ENCODE assay signal across 8 cellular contexts in genomic region chr14:24332094-24332983, GRCh38. TPM values are rescaled to one million over a fixed set of nuclear protein-coding genes. Genes with fewer than 3 reads are reported as not detected.
DNase-seq lines count a peak whose midpoint lies in the region; ATAC-seq and TF ChIP-seq lines count a peak whose summit lies in the region.

No MANE protein-coding gene starts in this region.

- no peaks in the 10 kb centered on the region for H3K27me3 ChIP-seq in BJ (ENCODE audit: control insufficient read depth, insufficient read depth, low read length)

- peaks cover 35% of the 10 kb centered on the region for H3K27me3 Mint-ChIP-seq in activated CD4-positive, alpha-beta memory T cell treated with anti-CD3 and anti-CD28 coated beads, Interleukin-2, amount 10 ng/mL, durations not matched to agents 7 days and 5 days

- peak; percentile 84 for TF ChIP-seq CTCF in BJ (IDR thresholded peaks at IDR 0.05; ENCODE audit: insufficient read depth, low read depth, low read length)

- DNase-seq in BJ (ENCODE audit: low read depth): no peak
- peak; percentile 41 to 80 for DNase-seq in NCI-H526 (lab: John Stamatoyannopoulos, UW)
- peak; percentile 89 for DNase-seq in activated CD4-positive, alpha-beta memory T cell treated with anti-CD3 and anti-CD28 coated beads, Interleukin-2, amount 10 ng/mL, durations not matched to agents 7 days and 5 days
- DNase-seq in effector CD4-positive, alpha-beta T cell: peak; percentile 83
- peak; percentile 64 to 66 for DNase-seq in stimulated activated CD8-positive, alpha-beta memory T cell treated with anti-CD3 and anti-CD28 coated beads, Interleukin-2, amount 100 ng/mL, for 48 hours (ENCODE audit: low read depth in 2 of 2)

- peaks cover 20% of the 10 kb centered on the region for H3K36me3 Mint-ChIP-seq in activated CD4-positive, alpha-beta memory T cell treated with anti-CD3 and anti-CD28 coated beads, Interleukin-2, amount 10 ng/mL, durations not matched to agents 7 days and 5 days (ENCODE audit: low read depth)

- no peak overlapping the region for H3K27ac ChIP-seq in mesodermal cell (ENCODE audit: low read depth, low read length, severe bottlenecking)

- WGBS in mesodermal cell (ENCODE audit: insufficient coverage in 2 of 2), 2 experiments: 9 to 16% methylated on average over 41 to 62 of the region's 62 CpGs

- no peak overlapping the region for H3K4me3 ChIP-seq in BJ (ENCODE audit: low read depth, low read length)
- peak overlapping the region; percentile 26 for H3K4me3 ChIP-seq in mesodermal cell (ENCODE audit: extremely low read depth, insufficient read depth, low read length, poor library complexity, severe bottlenecking)

- peak overlapping the region; percentile 71 for H3K4me3 Mint-ChIP-seq in activated CD4-positive, alpha-beta memory T cell treated with anti-CD3 and anti-CD28 coated beads, Interleukin-2, amount 10 ng/mL, durations not matched to agents 7 days and 5 days

- H3K9me3 Mint-ChIP-seq in activated CD4-positive, alpha-beta memory T cell treated with anti-CD3 and anti-CD28 coated beads, Interleukin-2, amount 10 ng/mL, durations not matched to agents 7 days and 5 days: no peaks in the 10 kb centered on the region

- POLR2A ChIA-PET in BJ (lab: Charles Lee): no interaction called here
- POLR2A ChIA-PET in activated CD4-positive, alpha-beta memory T cell treated with anti-CD3 and anti-CD28 coated beads, Interleukin-2, amount 10 ng/mL, durations not matched to agents 7 days and 5 days (lab: Charles Lee): interaction anchor here (0.5 to 8.4 kb wide), 18 partner anchors 9 to 171 kb away, joined by 3 to 221 read pairs (median 3); partner anchors contain the start of genes CBLN3, KHNYN, LTB4R and LTB4R2

- H3K36me3 ChIP-seq in BJ (ENCODE audit: control insufficient read depth, insufficient read depth, low read length): no peaks in the 10 kb centered on the region; the same call in 1 of the 2 replicates
- H3K36me3 ChIP-seq in mesodermal cell (ENCODE audit: control insufficient read depth, insufficient read depth, low read length): no peaks in the 10 kb centered on the region

- ATAC-seq in GM19025 (IDR thresholded peaks at IDR 0.05; ENCODE audit: low read depth, unreplicated experiment) (peak; percentile 72), HG03196 (IDR thresholded peaks at IDR 0.05; ENCODE audit: unreplicated experiment) (peak; percentile 70)

- H3K9me3 ChIP-seq in mesodermal cell (ENCODE audit: control insufficient read depth, low read length): no peaks in the 10 kb centered on the region

- peaks cover 81% of the 10 kb centered on the region for H3K4me1 Mint-ChIP-seq in activated CD4-positive, alpha-beta memory T cell treated with anti-CD3 and anti-CD28 coated beads, Interleukin-2, amount 10 ng/mL, durations not matched to agents 7 days and 5 days

- H3K4me1 ChIP-seq in mesodermal cell (ENCODE audit: control insufficient read depth, insufficient read depth, low read length, poor library complexity, severe bottlenecking): peaks cover 18% of the 10 kb centered on the region

- H3K27ac Mint-ChIP-seq in activated CD4-positive, alpha-beta memory T cell treated with anti-CD3 and anti-CD28 coated beads, Interleukin-2, amount 10 ng/mL, durations not matched to agents 7 days and 5 days: peak overlapping the region; percentile 61

- CTCF ChIA-PET in BJ (lab: Yijun Ruan, JAX): interaction anchor here (0.6 to 16.8 kb wide), 32 partner anchors 8 to 651 kb away, joined by 3 to 491 read pairs (median 6); partner anchors contain the start of genes CBLN3, CIDEB, DHRS1 and KHNYN
- CTCF ChIA-PET in activated CD4-positive, alpha-beta memory T cell treated with anti-CD3 and anti-CD28 coated beads, Interleukin-2, amount 10 ng/mL, durations not matched to agents 7 days and 5 days (lab: Charles Lee): interaction anchor here (0.7 to 18.8 kb wide), 31 partner anchors 9 to 366 kb away, joined by 3 to 494 read pairs (median 5); partner anchors contain the start of genes CBLN3, CIDEB, DHRS1 and KHNYN

RNA-seq across cellular contexts. Expression of gene ADCY4, which starts 2.5 kb away (rescaled TPM):
- polyA plus RNA-seq in BJ (2011; rRNA removed): 4.1 and 6.8 TPM in 2 replicates
- 4.2 and 4.9 TPM in 2 replicates for polyA minus RNA-seq in BJ (2011; rRNA and poly(A)+ RNA removed)
- 1 to 10 TPM; 4.5 to 5.9 TPM for total RNA-seq in activated CD4-positive, alpha-beta memory T cell treated with anti-CD3 and anti-CD28 coated beads, Interleukin-2, amount 10 ng/mL, durations not matched to agents 7 days and 5 days
- polyA plus RNA-seq in mesodermal cell (2013, experiment 1 of 2): 13.5 TPM
- polyA plus RNA-seq in mesodermal cell (2013, experiment 2 of 2): 9.3 TPM

RNA-seq across cellular contexts. Expression of gene RIPK3, which starts 7.5 kb away (rescaled TPM):
- 4.3 and 4.4 TPM in 2 replicates for polyA plus RNA-seq in BJ (2011; rRNA removed)
- polyA minus RNA-seq in BJ (2011; rRNA and poly(A)+ RNA removed): 2.2 and 4.7 TPM in 2 replicates
- total RNA-seq in activated CD4-positive, alpha-beta memory T cell treated with anti-CD3 and anti-CD28 coated beads, Interleukin-2, amount 10 ng/mL, durations not matched to agents 7 days and 5 days: 10 to 100 TPM; 37.3 to 38.0 TPM
- 0.52 TPM for polyA plus RNA-seq in mesodermal cell (2013, experiment 1 of 2)
- polyA plus RNA-seq in mesodermal cell (2013, experiment 2 of 2): not detected

RNA-seq across cellular contexts. Expression of gene LTB4R, which starts 21.0 kb away (rescaled TPM):
- polyA plus RNA-seq in BJ (2011; rRNA removed): 2.5 and 2.6 TPM in 2 replicates
- 0.77 and 1.00 TPM in 2 replicates for polyA minus RNA-seq in BJ (2011; rRNA and poly(A)+ RNA removed)
- total RNA-seq in activated CD4-positive, alpha-beta memory T cell treated with anti-CD3 and anti-CD28 coated beads, Interleukin-2, amount 10 ng/mL, durations not matched to agents 7 days and 5 days: 10 to 100 TPM; 36.1 to 37.9 TPM
- polyA plus RNA-seq in mesodermal cell (2013, experiment 1 of 2): 6.7 TPM
- 6.5 TPM for polyA plus RNA-seq in mesodermal cell (2013, experiment 2 of 2)

RNA-seq across cellular contexts. Expression of gene LTB4R2, which starts 22.4 kb away (rescaled TPM):
- 0.98 and 1.6 TPM in 2 replicates for polyA plus RNA-seq in BJ (2011; rRNA removed)
- polyA minus RNA-seq in BJ (2011; rRNA and poly(A)+ RNA removed): 1.2 and 2.5 TPM in 2 replicates
- 10 to 100 TPM; 18.5 to 19.6 TPM for total RNA-seq in activated CD4-positive, alpha-beta memory T cell treated with anti-CD3 and anti-CD28 coated beads, Interleukin-2, amount 10 ng/mL, durations not matched to agents 7 days and 5 days
- 5.5 TPM for polyA plus RNA-seq in mesodermal cell (2013, experiment 1 of 2)
- polyA plus RNA-seq in mesodermal cell (2013, experiment 2 of 2): 4.3 TPM

RNA-seq across cellular contexts. Expression of gene CIDEB, which starts 24.6 kb away (rescaled TPM):
- polyA plus RNA-seq in BJ (2011; rRNA removed): 0.63 and 0.98 TPM in 2 replicates
- polyA minus RNA-seq in BJ (2011; rRNA and poly(A)+ RNA removed): 0.31 and 1.1 TPM in 2 replicates
- 10 to 100 TPM; 38.4 to 39.6 TPM for total RNA-seq in activated CD4-positive, alpha-beta memory T cell treated with anti-CD3 and anti-CD28 coated beads, Interleukin-2, amount 10 ng/mL, durations not matched to agents 7 days and 5 days
- not detected for polyA plus RNA-seq in mesodermal cell (2013, experiment 1 of 2)
- polyA plus RNA-seq in mesodermal cell (2013, experiment 2 of 2): not detected
